ENCODE assay signal across 1 cellular context in genomic region chr1:43946244-43947060, GRCh38.
TF ChIP-seq lines count a peak whose summit lies in the region.

TSS of gene IPO13 (plus strand) at chr1:43946950. CDS start at chr1:43947601, 651 bp downstream.

TF ChIP-seq in HepG2, 621 proteins besides CTCF, POLR2A, EP300 and RAD21 (continued from another document):
- TF ChIP-seq RXRB (CRISPR knock-in tag; IDR thresholded peaks at IDR 0.05; ENCODE audit: borderline replicate concordance) (peak; percentile 58; the same call in 1 of the 2 replicates), NCOA5 (CRISPR knock-in tag; IDR thresholded peaks at IDR 0.05) (no peak), MIER3 (CRISPR knock-in tag; IDR thresholded peaks at IDR 0.05; ENCODE audit: borderline replicate concordance) (peak; percentile 91), PHF21A (CRISPR knock-in tag; IDR thresholded peaks at IDR 0.05) (peak; percentile 89), HDAC2 (CRISPR knock-in tag; IDR thresholded peaks at IDR 0.05) (peak; percentile 65), NFE2L1 (CRISPR knock-in tag; IDR thresholded peaks at IDR 0.05; ENCODE audit: borderline replicate concordance) (no peak), ZBTB1 (CRISPR knock-in tag; IDR thresholded peaks at IDR 0.05; ENCODE audit: borderline replicate concordance) (no peak), SAP130 (CRISPR knock-in tag; IDR thresholded peaks at IDR 0.05; ENCODE audit: low read depth) (peak; percentile 96), ZNF20 (CRISPR knock-in tag; IDR thresholded peaks at IDR 0.05) (no peak), SOX5 (CRISPR knock-in tag; IDR thresholded peaks at IDR 0.05; ENCODE audit: borderline replicate concordance) (peak; percentile 50; the same call in 1 of the 2 replicates), FOXA1 (IDR thresholded peaks at IDR 0.05) (no peak), FOXA1 (CRISPR knock-in tag; IDR thresholded peaks at IDR 0.05) (no peak), PAX8 (CRISPR knock-in tag; IDR thresholded peaks at IDR 0.05; ENCODE audit: borderline replicate concordance) (0 out of 2 replicates have a peak, but pooled peaks have one; percentile 45), SIN3B (IDR thresholded peaks at IDR 0.05; ENCODE audit: low read length) (no peak), NFIC (IDR thresholded peaks at IDR 0.05; ENCODE audit: low read length) (no peak), ZUFSP (CRISPR knock-in tag; IDR thresholded peaks at IDR 0.05; ENCODE audit: borderline replicate concordance) (no peak), PREB (CRISPR knock-in tag; IDR thresholded peaks at IDR 0.05) (no peak), KMT2A (CRISPR knock-in tag; IDR thresholded peaks at IDR 0.05) (peak; percentile 84; the same call in 1 of the 2 replicates), PHB2 (IDR thresholded peaks at IDR 0.05; ENCODE audit: partially characterized antibody) (no peak), ZBED4 (CRISPR knock-in tag; IDR thresholded peaks at IDR 0.05; ENCODE audit: borderline replicate concordance) (peak; percentile 86), HIC2 (CRISPR knock-in tag; IDR thresholded peaks at IDR 0.05; ENCODE audit: low read depth) (peak; percentile 60), RFXANK (CRISPR knock-in tag; IDR thresholded peaks at IDR 0.05) (no peak), ATF4 (CRISPR knock-in tag; IDR thresholded peaks at IDR 0.05) (peak in 1 of 2 experiments; percentile 63; a peak in 2 of 4 replicates), RNF219 (CRISPR knock-in tag; IDR thresholded peaks at IDR 0.05) (no peak), E2F5 (CRISPR knock-in tag; conservative IDR thresholded peaks at IDR 0.05) (peak; percentile 15; the same call in 1 of the 2 replicates), KLF16 (CRISPR knock-in tag; IDR thresholded peaks at IDR 0.05) (peak in 1 of 2 experiments; percentile 88; a peak in 2 of 4 replicates), MTERF4 (CRISPR knock-in tag; IDR thresholded peaks at IDR 0.05) (peak; percentile 83; the same call in 1 of the 2 replicates)
TF ChIP-seq in HepG2: peak in this region for 372.
